ENCODE assay signal across 17 cellular contexts in genomic region chr7:972670-973309, GRCh38. TPM values are rescaled to one million over a fixed set of nuclear protein-coding genes. Genes with fewer than 3 reads are reported as not detected.
DNase-seq lines count a peak whose midpoint lies in the region; ATAC-seq and TF ChIP-seq lines count a peak whose summit lies in the region.
"Had no signal": no experiment of that assay in that cellular context is flagged by ENCODE, and none has a peak within 500 bp of the region (broad histone marks: within the 10 kb centered on the region; RNA-seq: fewer than 3 reads in every experiment).

No MANE protein-coding gene starts in this region.

- no peaks in the 10 kb centered on the region for H3K27me3 ChIP-seq in CD8-positive, alpha-beta T cell (ENCODE audit: insufficient read depth, low read length)
- no peaks in the 10 kb centered on the region; the same call in 1 of the 2 replicates for H3K27me3 ChIP-seq in KMS-11 (ENCODE audit: insufficient read depth, low read depth)
- H3K27me3 ChIP-seq: ascending aorta, stomach had no signal

- POLR2A ChIA-PET in CD8-positive, alpha-beta T cell (lab: Charles Lee): interaction anchor here (0.9 to 4.1 kb wide), 3 partner anchors 8 to 97 kb away, joined by 3 to 30 read pairs (median 4); partner anchors contain the start of gene GET4

- no peak for ATAC-seq in CD8-positive, alpha-beta T cell
- no peak for ATAC-seq in GM21737 (IDR thresholded peaks at IDR 0.05; ENCODE audit: unreplicated experiment)
- ATAC-seq: GM23338 had no signal

- no peaks in the 10 kb centered on the region for H3K27me3 Mint-ChIP-seq in CD8-positive, alpha-beta T cell (ENCODE audit: low read depth)
- H3K27me3 Mint-ChIP-seq in nephron (ENCODE audit: low read depth): no peaks in the 10 kb centered on the region

- peaks cover 37% of the 10 kb centered on the region for H3K36me3 ChIP-seq in CD8-positive, alpha-beta T cell (ENCODE audit: insufficient read depth, low read length)
- H3K36me3 ChIP-seq in KMS-11 (ENCODE audit: insufficient read depth): peaks cover 6% of the 10 kb centered on the region; the same call in 1 of the 2 replicates

- H2AFZ ChIP-seq in KMS-11 (ENCODE audit: low read depth): no peak overlapping the region
- H2AFZ ChIP-seq: GM23338 had no signal

- 0 out of 2 replicates have a peak, but pooled peaks cover 7% of the 10 kb centered on the region for H4K20me1 ChIP-seq in KMS-11 (ENCODE audit: insufficient read depth)

- H3K27ac Mint-ChIP-seq in CD8-positive, alpha-beta T cell: no peak overlapping the region
- H3K27ac Mint-ChIP-seq in nephron: no peak overlapping the region
- H3K27ac Mint-ChIP-seq: GM23338 had no signal

- peak overlapping the region; percentile 63 for H3K4me2 ChIP-seq in KMS-11
- H3K4me2 ChIP-seq: GM23338 had no signal

- no peaks in the 10 kb centered on the region for H3K9me3 Mint-ChIP-seq in CD8-positive, alpha-beta T cell
- H3K9me3 Mint-ChIP-seq in nephron: no peaks in the 10 kb centered on the region
- H3K9me3 Mint-ChIP-seq: GM23338 had no signal

- peak overlapping the region; percentile 59 for H3K4me3 Mint-ChIP-seq in CD8-positive, alpha-beta T cell
- peak overlapping the region; percentile 69 to 77 (median 69) for H3K4me3 Mint-ChIP-seq in nephron

- peaks cover 47% of the 10 kb centered on the region for H3K36me3 Mint-ChIP-seq in CD8-positive, alpha-beta T cell
- H3K36me3 Mint-ChIP-seq in nephron (ENCODE audit: low read depth): peaks cover 27% of the 10 kb centered on the region

- TF ChIP-seq CTCF in CD8-positive, alpha-beta T cell (IDR thresholded peaks at IDR 0.05): no peak
- TF ChIP-seq CTCF in KMS-11 (conservative IDR thresholded peaks at IDR 0.05; ENCODE audit: low read depth, low read length) (no peak), nephron (IDR thresholded peaks at IDR 0.05; ENCODE audit: unreplicated experiment in 3 of 3) (no peak)

- no peak overlapping the region for H3K27ac ChIP-seq in CD8-positive, alpha-beta T cell (ENCODE audit: low read depth, low read length)
- H3K27ac ChIP-seq in KMS-11: peak overlapping the region; percentile 18; the same call in 1 of the 2 replicates
- H3K27ac ChIP-seq: ascending aorta, prostate gland, stomach had no signal

- CTCF ChIA-PET in CD8-positive, alpha-beta T cell (lab: Charles Lee): interaction anchor here (0.9 to 4.3 kb wide), 5 partner anchors 15 to 93 kb away, joined by 4 to 22 read pairs (median 10); no protein-coding TSS in a partner anchor

- no peak overlapping the region for H3K4me3 ChIP-seq in CD8-positive, alpha-beta T cell (ENCODE audit: low read depth, low read length)
- no peak overlapping the region for H3K4me3 ChIP-seq in KMS-11 (IDR thresholded peaks at IDR 0.05; ENCODE audit: insufficient read depth, low read depth, low read length)
- H3K4me3 ChIP-seq: GM23338, prostate gland had no signal

- intact Hi-C loops in CD8-positive, alpha-beta T cell (cut with DNase I, micrococcal nuclease): loop anchor here in 1 of 2 experiments (10.0 kb wide), 1 partner anchor 648 kb away; no protein-coding TSS in a partner anchor

- no peak overlapping the region for H3K9ac ChIP-seq in KMS-11

- DNase-seq in CD8-positive, alpha-beta T cell: no peak
- peak; percentile 99 for DNase-seq in amniotic epithelial cell (ENCODE audit: low read depth)
- no peak for DNase-seq in HT-29 (ENCODE audit: low spot score)
- no peak for DNase-seq in NCI-H524 (lab: John Stamatoyannopoulos, UW)
- DNase-seq: activated CD4-positive, alpha-beta T cell treated with anti-CD3 and anti-CD28 coated beads for 4 hours; hippocampal formation; NCI-H1417; NCI-H526; Right ventricle myocardium superior; stimulated activated CD4-positive, alpha-beta T cell treated with anti-CD3 and anti-CD28 coated beads, Interleukin-2, amount 100 ng/mL, for 48 hours; stomach had no signal

- no peaks in the 10 kb centered on the region for H3K9me3 ChIP-seq in CD8-positive, alpha-beta T cell (ENCODE audit: low read length)
- H3K9me3 ChIP-seq: ascending aorta, prostate gland, stomach had no signal

- peaks cover 52% of the 10 kb centered on the region for H3K79me2 ChIP-seq in KMS-11 (ENCODE audit: insufficient read depth, low read depth)

- peaks cover 28% of the 10 kb centered on the region for H3K4me1 ChIP-seq in CD8-positive, alpha-beta T cell (ENCODE audit: insufficient read depth, low read length)
- peaks cover 38% of the 10 kb centered on the region for H3K4me1 ChIP-seq in KMS-11 (ENCODE audit: low read depth, poor library complexity, severe bottlenecking)

- H3K4me1 Mint-ChIP-seq in CD8-positive, alpha-beta T cell (ENCODE audit: low read depth): peaks cover 31% of the 10 kb centered on the region
- peaks cover 17% of the 10 kb centered on the region for H3K4me1 Mint-ChIP-seq in nephron
- H3K4me1 Mint-ChIP-seq: GM23338 had no signal

RNA-seq across cellular contexts. Expression of gene COX19, which starts 2.6 kb away (rescaled TPM):
- total RNA-seq in CD8-positive, alpha-beta T cell: 10 to 100 TPM; 40.3 to 42.4 TPM
- total RNA-seq in HT-29 (2014; rRNA removed; shearing (Covaris generic)): 15.2 and 21.6 TPM in 2 replicates

RNA-seq across cellular contexts. Expression of gene CYP2W1, which starts 10.2 kb away (rescaled TPM):
- not detected for total RNA-seq in CD8-positive, alpha-beta T cell
- 1.9 and 3.7 TPM in 2 replicates for total RNA-seq in HT-29 (2014; rRNA removed; shearing (Covaris generic))
- total RNA-seq: ascending aorta, GM23338, Right ventricle myocardium superior had no signal

RNA-seq across cellular contexts. Expression of gene ADAP1, which starts 18.3 kb away (rescaled TPM):
- total RNA-seq in CD8-positive, alpha-beta T cell: 10 to 100 TPM; 10.9 to 11.5 TPM
- 535 and 538 TPM in 2 replicates for total RNA-seq in HT-29 (2014; rRNA removed; shearing (Covaris generic))

Comparison
In these comparisons a context has a peak if more than half of its experiments do, and no peak if none do; other contexts are left out.
1. RNA of gene ADAP1, which starts 18.3 kb away (total RNA-seq): 535 to 538 TPM in HT-29; 10.9 to 11.5 TPM in CD8-positive, alpha-beta T cell; every median in the first group is over 10 times any median in the second.